Comparison of ENCODE assay signal across 13 cellular contexts in genomic region chr2:237980751-237981150, GRCh38. TPM values are rescaled to one million over a fixed set of nuclear protein-coding genes. Genes with fewer than 3 reads are reported as not detected.
DNase-seq lines count a peak whose midpoint lies in the region; TF ChIP-seq lines count a peak whose summit lies in the region.
"Had no signal": no experiment of that assay in that cellular context is flagged by ENCODE, and none has a peak within 500 bp of the region (broad histone marks: within the 10 kb centered on the region; RNA-seq: fewer than 3 reads in every experiment).

No MANE protein-coding gene starts in this region.

- no peak overlapping the region for H2AFZ ChIP-seq in osteoblast (ENCODE audit: low read length)

- H3K79me2 ChIP-seq in osteoblast (ENCODE audit: insufficient read depth, low read length), result peaks cover 94% of the 10 kb centered on the region

- no peaks in the 10 kb centered on the region for H3K9me3 Mint-ChIP-seq in T-helper 1 cell treated with Interleukin-12 subunit alpha and Interleukin-12 subunit beta and Interleukin-4 antibody, amounts not matched to agents 30 μg/mL and 1 μg/mL, for 36 hours
- H3K9me3 Mint-ChIP-seq in CD14-positive monocyte, result no peaks in the 10 kb centered on the region

- H3K27ac ChIP-seq in angular gyrus (ENCODE audit: low read depth, low read length), result peak overlapping the region; percentile 22
- H3K27ac ChIP-seq in osteoblast (ENCODE audit: low read depth, low read length), result no peak overlapping the region
- H3K27ac ChIP-seq: sigmoid colon had no signal

- H3K4me1 ChIP-seq in osteoblast (ENCODE audit: insufficient read depth, low read length), result peaks cover 3% of the 10 kb centered on the region

- H3K27me3 ChIP-seq in osteoblast (ENCODE audit: insufficient read depth, low read length), result no peaks in the 10 kb centered on the region
- H3K27me3 ChIP-seq: sigmoid colon had no signal

- H3K9me3 ChIP-seq in osteoblast (ENCODE audit: low read depth, low read length), result no peaks in the 10 kb centered on the region
- H3K9me3 ChIP-seq: sigmoid colon had no signal

- H3K36me3 Mint-ChIP-seq in T-helper 1 cell treated with Interleukin-12 subunit alpha and Interleukin-12 subunit beta and Interleukin-4 antibody, amounts not matched to agents 30 μg/mL and 1 μg/mL, for 36 hours (ENCODE audit: low read depth), result peaks cover 45% of the 10 kb centered on the region
- peaks cover 43 to 53% of the 10 kb centered on the region in 2 donors for H3K36me3 Mint-ChIP-seq in CD14-positive monocyte

- H3K36me3 ChIP-seq in osteoblast (ENCODE audit: insufficient read depth, low read length), result peaks cover 9% of the 10 kb centered on the region

- no peak for DNase-seq in T-helper 1 cell
- DNase-seq in OCI-M1 (lab: John Stamatoyannopoulos, UW), result peak; percentile 8
- DNase-seq in renal cortical epithelial cell (ENCODE audit: low read depth), result peak; percentile 74
- DNase-seq in osteoblast (ENCODE audit: insufficient read length, low spot score, missing footprints), result no peak
- DNase-seq in dermis blood vessel endothelial cell, result no peak
- DNase-seq in CD14-positive monocyte (ENCODE audit: low spot score), result no peak
- DNase-seq: effector memory CD4-positive, alpha-beta T cell; NCI-H1105 treated with DMSO at 0.1 percent for 48 hours; sigmoid colon; T1000 had no signal

- TF ChIP-seq CTCF in osteoblast (IDR thresholded peaks at IDR 0.05; ENCODE audit: extremely low read depth, low read depth, low read length), result no peak
- TF ChIP-seq CTCF in CD14-positive monocyte (IDR thresholded peaks at IDR 0.05), result no peak

- intact Hi-C loops in CD14-positive monocyte (cut with micrococcal nuclease), result no loop called here

- H3K4me3 Mint-ChIP-seq in T-helper 1 cell treated with Interleukin-12 subunit alpha and Interleukin-12 subunit beta and Interleukin-4 antibody, amounts not matched to agents 30 μg/mL and 1 μg/mL, for 36 hours, result peak overlapping the region; percentile 39
- no peak overlapping the region for H3K4me3 Mint-ChIP-seq in CD14-positive monocyte
- H3K4me3 Mint-ChIP-seq: mesothelial cell of epicardium had no signal

- H3K27ac Mint-ChIP-seq in T-helper 1 cell treated with Interleukin-12 subunit alpha and Interleukin-12 subunit beta and Interleukin-4 antibody, amounts not matched to agents 30 μg/mL and 1 μg/mL, for 36 hours, result peak overlapping the region; percentile 52
- peak overlapping the region in 3 of 7 donors; percentile 17 to 31 (median 25) for H3K27ac Mint-ChIP-seq in CD14-positive monocyte
- H3K27ac Mint-ChIP-seq: mesothelial cell of epicardium had no signal

- peaks cover 49% of the 10 kb centered on the region for H3K4me1 Mint-ChIP-seq in T-helper 1 cell treated with Interleukin-12 subunit alpha and Interleukin-12 subunit beta and Interleukin-4 antibody, amounts not matched to agents 30 μg/mL and 1 μg/mL, for 36 hours (ENCODE audit: low read depth)
- H3K4me1 Mint-ChIP-seq in CD14-positive monocyte, result peaks cover 50% of the 10 kb centered on the region

- H3K4me2 ChIP-seq in osteoblast (ENCODE audit: insufficient read depth, low read length), result no peak overlapping the region

- H3K27me3 Mint-ChIP-seq in T-helper 1 cell treated with Interleukin-12 subunit alpha and Interleukin-12 subunit beta and Interleukin-4 antibody, amounts not matched to agents 30 μg/mL and 1 μg/mL, for 36 hours (ENCODE audit: low read depth), result no peaks in the 10 kb centered on the region
- H3K27me3 Mint-ChIP-seq in CD14-positive monocyte (ENCODE audit: low read depth in 3 of 3), result peaks cover 0 to 2% (median 2%) of the 10 kb centered on the region in 3 donors

- H3K4me3 ChIP-seq in osteoblast (ENCODE audit: insufficient read depth, low read length), result no peak overlapping the region
- H3K4me3 ChIP-seq: sigmoid colon had no signal

- peaks cover 77% of the 10 kb centered on the region for H4K20me1 ChIP-seq in osteoblast (ENCODE audit: insufficient read depth, low read length)

RNA-seq across cellular contexts. Expression of gene UBE2F, which starts 13.9 kb away (rescaled TPM):
- total RNA-seq in renal cortical epithelial cell (56.0 and 61.1 TPM in 2 replicates), osteoblast (39.8 and 45.1 TPM in 2 replicates), dermis blood vessel endothelial cell (59.0 and 59.4 TPM in 2 replicates)
- polyA plus RNA-seq in CD14-positive monocyte, result 100 to 1,000 TPM; 117 to 120 TPM

Comparison
In these comparisons a context has a peak if more than half of its experiments do, and no peak if none do; other contexts are left out.
1. DNase-seq: peak in OCI-M1 (single experiment) and renal cortical epithelial cell (single experiment); none in T-helper 1 cell (0 of 5), osteoblast (single experiment), dermis blood vessel endothelial cell (single experiment) and CD14-positive monocyte (single experiment).